ENCODE assay signal across 19 cellular contexts in the genomic region with DNA sequence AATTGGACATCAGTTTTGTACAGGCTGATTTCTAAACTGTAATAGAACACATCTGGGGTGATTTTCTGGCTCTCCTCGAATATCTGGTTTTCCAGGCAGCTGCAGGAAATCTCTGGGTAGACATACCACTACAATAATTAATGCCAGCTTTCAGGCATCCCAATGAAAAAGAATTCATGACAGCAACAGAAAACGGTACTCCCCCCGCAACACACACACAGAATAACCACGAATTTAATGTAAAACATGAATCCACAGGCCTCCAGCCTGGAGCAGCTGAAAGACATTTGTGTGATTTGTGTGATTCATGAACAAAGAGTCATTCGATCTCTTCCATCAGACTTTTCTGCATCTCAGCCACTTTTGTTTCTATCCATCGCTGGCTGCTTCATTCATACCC.
DNase-seq lines count a peak whose midpoint lies in the region; ATAC-seq, FAIRE-seq and TF ChIP-seq lines count a peak whose summit lies in the region.
"Had no signal": no experiment of that assay in that cellular context is flagged by ENCODE, and none has a peak within 500 bp of the region (broad histone marks: within the 10 kb centered on the region; RNA-seq: fewer than 3 reads in every experiment).

No MANE protein-coding gene starts in this region.

- peak; percentile 39 for DNase-seq in A673 (ENCODE audit: low spot score)
- DNase-seq in GM04503 (ENCODE audit: low read depth), result peak; percentile 40
- DNase-seq in astrocyte of the cerebellum (ENCODE audit: low read depth), result peak; percentile 6
- no peak for DNase-seq in frontal cortex (ENCODE audit: low spot score in 2 of 2)
- no peak for DNase-seq in occipital lobe (lab: John Stamatoyannopoulos, UW)
- DNase-seq in HEK293T (ENCODE audit: extremely low spot score), result no peak
- DNase-seq: CD4-positive, alpha-beta memory T cell; central memory CD4-positive, alpha-beta T cell; DMS53; NCI-H1105 treated with DMSO at 0.1 percent for 48 hours; NCI-H2171; NCI-H526 treated with DMSO at 0.1 percent for 48 hours; small intestine; stimulated activated CD4-positive, alpha-beta T cell treated with anti-CD3 and anti-CD28 coated beads, Interleukin-4, amount 100 ng/mL, for 24 hours had no signal

- intact Hi-C loops in A673 (cut with micrococcal nuclease; ENCODE audit: unreplicated experiment), result no loop called here

- TF ChIP-seq CTCF in A673 (conservative IDR thresholded peaks at IDR 0.05; ENCODE audit: low read depth, low read length) (no peak), astrocyte of the cerebellum (IDR thresholded peaks at IDR 0.05; ENCODE audit: low read depth, low read length, missing control alignments) (no peak)

- BruUV-seq in A673 (replicated peaks; lab: Mats Ljungman, UMichigan), result no TSS peak

- no peaks in the 10 kb centered on the region for H3K27me3 ChIP-seq in A673 (replicated peaks; ENCODE audit: insufficient read depth, low read depth, low read length, poor library complexity)

- no peaks in the 10 kb centered on the region for H3K36me3 ChIP-seq in A673 (ENCODE audit: insufficient read depth, low read length, poor library complexity, severe bottlenecking)

- ATAC-seq in GM19463 (IDR thresholded peaks at IDR 0.05; ENCODE audit: unreplicated experiment) (no peak), GM21529 (IDR thresholded peaks at IDR 0.05; ENCODE audit: unreplicated experiment) (no peak)
- ATAC-seq: natural killer cell treated with Interleukin-12 subunit alpha and Interleukin-12 subunit beta and Interleukin-15 and Interleukin-18, amount 100 ng/mL, for 72 hours had no signal

- no peak overlapping the region for H3K27ac ChIP-seq in A673 (ENCODE audit: low read depth, low read length, poor library complexity, severe bottlenecking)

- CTCF ChIA-PET in A673 (lab: Charles Lee), result no interaction called here
- CTCF ChIA-PET in HEK293T (lab: Yijun Ruan, JAX), result no interaction called here

- H3K4me1 ChIP-seq in A673 (ENCODE audit: insufficient read depth, low read length, poor library complexity, severe bottlenecking), result peaks cover 24% of the 10 kb centered on the region

- peak; percentile 33 for FAIRE-seq in frontal cortex (lab: Jason Lieb, UNC)
- FAIRE-seq: A204.1, small intestine, urothelium cell line had no signal

- POLR2A ChIA-PET in A673 (lab: Charles Lee; ENCODE audit: low non-redundant PET), result interaction anchor here (0.8 kb wide), 1 partner anchor 543 kb away, joined by 5 read pairs; no protein-coding TSS in a partner anchor
- POLR2A ChIA-PET in HEK293T (lab: Yijun Ruan, JAX), result no interaction called here

- in situ Hi-C loops in astrocyte of the cerebellum (cut with HindIII; ENCODE audit: low sequenced_read_pairs), result no loop called here

- H3K9me3 ChIP-seq in A673 (ENCODE audit: low read depth, low read length, poor library complexity, severe bottlenecking), result no peaks in the 10 kb centered on the region

- H3K4me3 ChIP-seq in A673 (ENCODE audit: low read depth, low read length, poor library complexity, severe bottlenecking) (no peak overlapping the region), astrocyte of the cerebellum (ENCODE audit: low read depth, low read length) (no peak overlapping the region)

TF ChIP-seq in HEK293T, 16 proteins besides CTCF, POLR2A, EP300 and RAD21:
- TF ChIP-seq LEF1 (IDR thresholded peaks at IDR 0.05; ENCODE audit: borderline replicate concordance) (no peak), CTBP1 (IDR thresholded peaks at IDR 0.05; ENCODE audit: borderline replicate concordance) (no peak)

Comparison
In these comparisons a context has a peak if more than half of its experiments do, and no peak if none do; other contexts are left out.
1. DNase-seq: peak in A673 (single experiment), GM04503 (single experiment) and astrocyte of the cerebellum (single experiment); none in frontal cortex (0 of 2), occipital lobe (single experiment) and HEK293T (single experiment).